Comparison of ENCODE assay signal across 38 cellular contexts in the genomic region with DNA sequence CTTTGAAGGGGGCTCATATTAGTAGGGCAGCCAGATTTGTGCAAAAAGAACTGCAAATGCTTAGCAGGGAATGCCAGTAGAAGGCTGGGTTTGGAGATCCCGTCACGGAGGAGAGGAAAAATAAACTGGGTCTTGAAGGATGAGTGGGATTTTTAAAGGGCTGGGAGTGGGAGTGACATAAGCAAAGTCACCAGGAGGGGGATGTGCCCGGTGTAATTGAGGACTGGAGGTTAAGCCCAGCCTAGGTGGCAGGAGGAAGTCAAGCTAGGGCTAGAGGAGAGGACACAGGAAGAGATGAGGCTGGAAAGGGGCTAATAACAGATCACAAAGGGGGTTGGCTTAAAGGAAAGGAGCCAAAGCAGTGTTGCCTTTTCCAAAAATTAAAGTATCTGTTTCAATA. TPM values are rescaled to one million over a fixed set of nuclear protein-coding genes. Genes with fewer than 3 reads are reported as not detected.
"Had no signal": no experiment of that assay in that cellular context is flagged by ENCODE, and none has a peak within 500 bp of the region (broad histone marks: within the 10 kb centered on the region; RNA-seq: fewer than 3 reads in every experiment).

No MANE protein-coding gene starts in this region.

- FAIRE-seq: astrocyte had no signal

- H3K4me3 ChIP-seq: adrenal gland, ascending aorta, body of pancreas, breast epithelium, cardiac muscle cell had no signal

- H3K27ac Mint-ChIP-seq: activated naive CD4-positive, alpha-beta T cell treated with anti-CD3 and anti-CD28 coated beads for 36 hours; activated naive CD4-positive, alpha-beta T cell treated with anti-CD3 and anti-CD28 coated beads, Interleukin-2, amount 10 ng/mL, durations not matched to agents 7 days and 5 days; activated naive CD4-positive, alpha-beta T cell treated with anti-CD3 and anti-CD28 coated beads, Interleukin-2, amount 50 U/mL, for 24 hours; activated naive CD4-positive, alpha-beta T cell treated with anti-CD3 and anti-CD28 coated beads, Interleukin-2, amount 50 U/mL, for 72 hours; activated naive CD8-positive, alpha-beta T cell; activated naive CD8-positive, alpha-beta T cell treated with anti-CD3 and anti-CD28 coated beads for 36 hours; activated naive CD8-positive, alpha-beta T cell treated with anti-CD3 and anti-CD28 coated beads, Interleukin-2, amount 10 ng/mL, durations not matched to agents 7 days and 5 days; activated naive CD8-positive, alpha-beta T cell treated with anti-CD3 and anti-CD28 coated beads, Interleukin-2, amount 50 U/mL, for 24 hours; activated T-cell treated with anti-CD3 and anti-CD28 coated beads, Interleukin-2, amount 50 U/mL, for 24 hours; activated T-cell treated with anti-CD3 and anti-CD28 coated beads, Interleukin-2, amount 50 U/mL, for 72 hours; activated T-helper 1 cell treated with anti-CD3 and anti-CD28 coated beads, Interleukin-12 subunit alpha, Interleukin-12 subunit beta, Interleukin-2, Interleukin-4 antibody, amounts not matched to agents 30 ng/mL and 10 ng/mL and 1 ng/mL, durations not matched to agents 14 hours and 24 hours and 36 hours; activated T-helper 17 cell treated with anti-CD3 and anti-CD28 coated beads, Interleukin-2, amount 50 U/mL, for 72 hours; activated T-helper 2 cell treated with anti-CD3 and anti-CD28 coated beads, Interferon-gamma antibody, Interleukin-2, Interleukin-4, amounts not matched to agents 10 μg/mL and 5 μg/mL and 100 μg/mL, durations not matched to agents 14 hours and 24 hours and 36 hours; brain had no signal

- H3K4me3 Mint-ChIP-seq: activated naive CD4-positive, alpha-beta T cell treated with anti-CD3 and anti-CD28 coated beads for 36 hours; activated naive CD4-positive, alpha-beta T cell treated with anti-CD3 and anti-CD28 coated beads, Interleukin-2, amount 10 ng/mL, durations not matched to agents 7 days and 5 days; activated naive CD4-positive, alpha-beta T cell treated with anti-CD3 and anti-CD28 coated beads, Interleukin-2, amount 50 U/mL, for 24 hours; activated naive CD8-positive, alpha-beta T cell; activated naive CD8-positive, alpha-beta T cell treated with anti-CD3 and anti-CD28 coated beads for 36 hours; activated naive CD8-positive, alpha-beta T cell treated with anti-CD3 and anti-CD28 coated beads, Interleukin-2, amount 10 ng/mL, durations not matched to agents 7 days and 5 days; activated naive CD8-positive, alpha-beta T cell treated with anti-CD3 and anti-CD28 coated beads, Interleukin-2, amount 50 U/mL, for 24 hours; activated T-cell treated with anti-CD3 and anti-CD28 coated beads, Interleukin-2, amount 50 U/mL, for 24 hours; activated T-cell treated with anti-CD3 and anti-CD28 coated beads, Interleukin-2, amount 50 U/mL, for 4 hours; activated T-cell treated with anti-CD3 and anti-CD28 coated beads, Interleukin-2, amount 50 U/mL, for 72 hours; activated T-helper 1 cell treated with anti-CD3 and anti-CD28 coated beads, Interleukin-12 subunit alpha, Interleukin-12 subunit beta, Interleukin-2, Interleukin-4 antibody, amounts not matched to agents 30 ng/mL and 10 ng/mL and 1 ng/mL, durations not matched to agents 14 hours and 24 hours and 36 hours; activated T-helper 17 cell treated with anti-CD3 and anti-CD28 coated beads, Interleukin-2, amount 50 U/mL, for 72 hours; brain; central memory CD8-positive, alpha-beta T cell had no signal

- H3K4me1 ChIP-seq: adrenal gland, ascending aorta, body of pancreas, breast epithelium had no signal

- H3K27ac ChIP-seq: adrenal gland, ascending aorta, body of pancreas, brain microvascular endothelial cell, breast epithelium, cardiac muscle cell had no signal

- H3K27me3 Mint-ChIP-seq: activated naive CD4-positive, alpha-beta T cell treated with anti-CD3 and anti-CD28 coated beads, Interleukin-2, amount 50 U/mL, for 24 hours; activated naive CD8-positive, alpha-beta T cell treated with anti-CD3 and anti-CD28 coated beads for 36 hours; activated naive CD8-positive, alpha-beta T cell treated with anti-CD3 and anti-CD28 coated beads, Interleukin-2, amount 50 U/mL, for 24 hours; activated T-cell treated with anti-CD3 and anti-CD28 coated beads, Interleukin-2, amount 50 U/mL, for 24 hours; brain had no signal

- H3K9me3 ChIP-seq: adrenal gland, ascending aorta, body of pancreas, breast epithelium had no signal

- H3K27me3 ChIP-seq: adrenal gland, ascending aorta, body of pancreas, brain microvascular endothelial cell, breast epithelium, cardiac muscle cell had no signal

- H3K9me3 Mint-ChIP-seq: activated naive CD4-positive, alpha-beta T cell treated with anti-CD3 and anti-CD28 coated beads, Interleukin-2, amount 10 ng/mL, durations not matched to agents 7 days and 5 days; activated T-helper 1 cell treated with anti-CD3 and anti-CD28 coated beads, Interleukin-12 subunit alpha, Interleukin-12 subunit beta, Interleukin-2, Interleukin-4 antibody, amounts not matched to agents 30 ng/mL and 10 ng/mL and 1 ng/mL, durations not matched to agents 14 hours and 24 hours and 36 hours; activated T-helper 17 cell treated with anti-CD3 and anti-CD28 coated beads, Interleukin-2, amount 50 U/mL, for 72 hours; activated T-helper 2 cell treated with anti-CD3 and anti-CD28 coated beads, Interferon-gamma antibody, Interleukin-2, Interleukin-4, amounts not matched to agents 10 μg/mL and 5 μg/mL and 100 μg/mL, durations not matched to agents 14 hours and 24 hours and 36 hours; central memory CD8-positive, alpha-beta T cell had no signal

- ATAC-seq: activated naive CD4-positive, alpha-beta T cell treated with anti-CD3 and anti-CD28 coated beads, Interleukin-2, amount 50 U/mL, for 72 hours; activated naive CD8-positive, alpha-beta T cell treated with anti-CD3 and anti-CD28 coated beads, Interleukin-2, amount 50 U/mL, for 24 hours; activated T-cell treated with anti-CD3 and anti-CD28 coated beads, Interleukin-2, amount 50 U/mL, for 4 hours; activated T-cell treated with anti-CD3 and anti-CD28 coated beads, Interleukin-2, amount 50 U/mL, for 72 hours; activated T-helper 17 cell treated with anti-CD3 and anti-CD28 coated beads, Interleukin-2, amount 50 U/mL, for 72 hours; body of pancreas had no signal

- H3K36me3 Mint-ChIP-seq: activated naive CD4-positive, alpha-beta T cell treated with anti-CD3 and anti-CD28 coated beads, Interleukin-2, amount 10 ng/mL, durations not matched to agents 7 days and 5 days; activated naive CD4-positive, alpha-beta T cell treated with anti-CD3 and anti-CD28 coated beads, Interleukin-2, amount 50 U/mL, for 24 hours; activated naive CD4-positive, alpha-beta T cell treated with anti-CD3 and anti-CD28 coated beads, Interleukin-2, amount 50 U/mL, for 72 hours; activated naive CD8-positive, alpha-beta T cell; activated naive CD8-positive, alpha-beta T cell treated with anti-CD3 and anti-CD28 coated beads for 36 hours; activated naive CD8-positive, alpha-beta T cell treated with anti-CD3 and anti-CD28 coated beads, Interleukin-2, amount 10 ng/mL, durations not matched to agents 7 days and 5 days; brain had no signal

- DNase-seq: activated effector memory CD4-positive, alpha-beta T cell treated with anti-CD3 and anti-CD28 coated beads, Interleukin-2, amount 50 U/mL, for 16 hours; activated effector memory CD4-positive, alpha-beta T cell treated with Interleukin-2 at 50 U/mL for 16 hours; activated gamma-delta T cell; activated gamma-delta T cell treated with Interleukin-2 at 50 U/mL for 16 hours; activated naive CD4-positive, alpha-beta T cell; activated naive CD4-positive, alpha-beta T cell treated with anti-CD3 and anti-CD28 coated beads for 36 hours; activated naive CD4-positive, alpha-beta T cell treated with anti-CD3 and anti-CD28 coated beads, Interleukin-2, amount 10 ng/mL, durations not matched to agents 7 days and 5 days; activated naive CD4-positive, alpha-beta T cell treated with anti-CD3 and anti-CD28 coated beads, Interleukin-2, amount 50 U/mL, for 16 hours; activated naive CD8-positive, alpha-beta T cell treated with anti-CD3 and anti-CD28 coated beads for 36 hours; activated naive CD8-positive, alpha-beta T cell treated with anti-CD3 and anti-CD28 coated beads, Interleukin-2, amount 10 ng/mL, durations not matched to agents 7 days and 5 days; activated naive CD8-positive, alpha-beta T cell treated with anti-CD3 and anti-CD28 coated beads, Interleukin-2, amount 50 U/mL, for 24 hours; activated T-cell treated with anti-CD3 and anti-CD28 coated beads, Interleukin-2, amount 50 U/mL, for 1 hour; activated T-cell treated with anti-CD3 and anti-CD28 coated beads, Interleukin-2, amount 50 U/mL, for 24 hours; activated T-cell treated with anti-CD3 and anti-CD28 coated beads, Interleukin-2, amount 50 U/mL, for 4 hours; activated T-cell treated with anti-CD3 and anti-CD28 coated beads, Interleukin-2, amount 50 U/mL, for 48 hours; activated T-cell treated with anti-CD3 and anti-CD28 coated beads, Interleukin-2, amount 50 U/mL, for 72 hours; adrenal gland; amniotic stem cell; amygdala; anterior cingulate cortex; aorta; body of pancreas; brain microvascular endothelial cell; caudate nucleus; central memory CD4-positive, alpha-beta T cell; cerebellar nuclear complex had no signal

- H3K4me1 Mint-ChIP-seq: activated naive CD4-positive, alpha-beta T cell treated with anti-CD3 and anti-CD28 coated beads, Interleukin-2, amount 10 ng/mL, durations not matched to agents 7 days and 5 days; activated naive CD4-positive, alpha-beta T cell treated with anti-CD3 and anti-CD28 coated beads, Interleukin-2, amount 50 U/mL, for 24 hours; activated naive CD8-positive, alpha-beta T cell treated with anti-CD3 and anti-CD28 coated beads, Interleukin-2, amount 10 ng/mL, durations not matched to agents 7 days and 5 days; activated naive CD8-positive, alpha-beta T cell treated with anti-CD3 and anti-CD28 coated beads, Interleukin-2, amount 50 U/mL, for 24 hours; activated T-helper 17 cell treated with anti-CD3 and anti-CD28 coated beads, Interleukin-2, amount 50 U/mL, for 72 hours; brain; central memory CD8-positive, alpha-beta T cell had no signal

- H3K36me3 ChIP-seq: adrenal gland, ascending aorta, brain microvascular endothelial cell, breast epithelium, cardiac muscle cell had no signal

RNA-seq across cellular contexts. Expression of a gene that starts 26.4 kb away (rescaled TPM):
- total RNA-seq: activated T-helper 1 cell treated with anti-CD3 and anti-CD28 coated beads, Interleukin-12 subunit alpha, Interleukin-12 subunit beta, Interleukin-2, Interleukin-4 antibody, amounts not matched to agents 30 ng/mL and 10 ng/mL and 1 ng/mL, durations not matched to agents 14 hours and 24 hours and 36 hours; aorta; ascending aorta had no signal
